ENCODE assay signal across 15 cellular contexts in genomic region chr20:4950841-4951240, GRCh38. TPM values are rescaled to one million over a fixed set of nuclear protein-coding genes. Genes with fewer than 3 reads are reported as not detected.
A peak's percentile ranks its signal among the peaks of the same experiment; 100 is the strongest.
DNase-seq lines count a peak whose midpoint lies in the region; ATAC-seq and TF ChIP-seq lines count a peak whose summit lies in the region.
"Had no signal": no experiment of that assay in that cellular context is flagged by ENCODE, and none has a peak within 500 bp of the region (broad histone marks: within the 10 kb centered on the region; RNA-seq: fewer than 3 reads in every experiment).

No MANE protein-coding gene starts in this region.

- H3K9ac ChIP-seq in SK-N-SH, result peak overlapping the region; percentile 24; the same call in 1 of the 2 replicates

- no peaks in the 10 kb centered on the region for H3K9me3 Mint-ChIP-seq in endothelial cell (ENCODE audit: unreplicated experiment)

- TF ChIP-seq RAD21 in SK-N-SH (IDR thresholded peaks at IDR 0.05; ENCODE audit: low read length), result no peak

- H3K27ac ChIP-seq in SK-N-SH (ENCODE audit: low read depth in 2 of 2, low read length in 1 of 2), result peak overlapping the region in 1 of 2 experiments; percentile 62; a peak in 2 of 4 replicates
- H3K27ac ChIP-seq in osteoblast (ENCODE audit: low read depth, low read length), result peak overlapping the region; percentile 49
- peak overlapping the region; percentile 23 to 73 (median 54) for H3K27ac ChIP-seq in tibial nerve
- H3K27ac ChIP-seq: 22Rv1, SK-N-MC had no signal

- H3K27me3 ChIP-seq in SK-N-SH (ENCODE audit: insufficient read depth), result no peaks in the 10 kb centered on the region
- no peaks in the 10 kb centered on the region for H3K27me3 ChIP-seq in osteoblast (ENCODE audit: insufficient read depth, low read length)
- no peaks in the 10 kb centered on the region for H3K27me3 ChIP-seq in tibial nerve
- H3K27me3 ChIP-seq: MG63 had no signal

- no peak for ATAC-seq in SK-N-SH treated with all-trans-retinoic acid at 6 μM for 48 hours
- ATAC-seq in GM19397 (IDR thresholded peaks at IDR 0.05; ENCODE audit: unreplicated experiment), result no peak
- no peak for ATAC-seq in HG03520 (IDR thresholded peaks at IDR 0.05; ENCODE audit: unreplicated experiment)
- ATAC-seq: stimulated activated naive CD8-positive, alpha-beta T cell treated with anti-CD3 and anti-CD28 coated beads, Interleukin-15, Interleukin-2, amounts not matched to agents 100 U/mL and 50 U/mL, for 24 hours had no signal

- H3K4me1 ChIP-seq in SK-N-SH (ENCODE audit: control insufficient read depth in 1 of 2, insufficient read depth in 2 of 2, low read depth in 1 of 2, low read length in 1 of 2), result peaks cover 2 to 5% of the 10 kb centered on the region in 2 experiments; a peak in 1 of 4 replicates
- peaks cover 15% of the 10 kb centered on the region for H3K4me1 ChIP-seq in osteoblast (ENCODE audit: insufficient read depth, low read length)
- peaks cover 3 to 50% (median 18%) of the 10 kb centered on the region in 4 donors for H3K4me1 ChIP-seq in tibial nerve

- POLR2A ChIA-PET in SK-N-SH (lab: Yijun Ruan, JAX), result no interaction called here

- H3K27ac Mint-ChIP-seq in endothelial cell (ENCODE audit: unreplicated experiment), result peak overlapping the region; percentile 94
- H3K27ac Mint-ChIP-seq: activated naive CD8-positive, alpha-beta T cell had no signal

- H3K9me3 ChIP-seq in SK-N-SH, result no peaks in the 10 kb centered on the region
- no peaks in the 10 kb centered on the region for H3K9me3 ChIP-seq in osteoblast (ENCODE audit: low read depth, low read length)
- H3K9me3 ChIP-seq in tibial nerve, result no peaks in the 10 kb centered on the region

- peaks cover 49% of the 10 kb centered on the region for H3K4me1 Mint-ChIP-seq in endothelial cell (ENCODE audit: unreplicated experiment)

- CTCF ChIA-PET in SK-N-SH (lab: Yijun Ruan, JAX), result interaction anchor here (0.9 to 2.7 kb wide), 7 partner anchors 18 to 218 kb away, joined by 3 to 12 read pairs (median 4); no protein-coding TSS in a partner anchor

- H2AFZ ChIP-seq in SK-N-SH (ENCODE audit: low read depth), result no peak overlapping the region
- peak overlapping the region; percentile 76 for H2AFZ ChIP-seq in osteoblast (ENCODE audit: low read length)

- H4K20me1 ChIP-seq in SK-N-SH (ENCODE audit: insufficient read depth), result no peaks in the 10 kb centered on the region
- H4K20me1 ChIP-seq in osteoblast (ENCODE audit: insufficient read depth, low read length), result peaks cover 10% of the 10 kb centered on the region

- peaks cover 5% of the 10 kb centered on the region for H3K36me3 Mint-ChIP-seq in endothelial cell (ENCODE audit: low read depth, unreplicated experiment)

- TF ChIP-seq EP300 in SK-N-SH (IDR thresholded peaks at IDR 0.05; ENCODE audit: borderline replicate concordance in 1 of 2, low read depth in 1 of 2, low read length in 1 of 2), result no peak
- no peak for TF ChIP-seq EP300 in tibial nerve (IDR thresholded peaks at IDR 0.05)

- H3K4me2 ChIP-seq in SK-N-SH, result peak overlapping the region; percentile 21; the same call in 1 of the 2 replicates
- peak overlapping the region; percentile 57 for H3K4me2 ChIP-seq in osteoblast (ENCODE audit: insufficient read depth, low read length)

- H3K4me3 ChIP-seq in SK-N-SH (ENCODE audit: low read depth in 2 of 2, low read length in 1 of 2) (no peak overlapping the region), osteoblast (ENCODE audit: insufficient read depth, low read length) (no peak overlapping the region), tibial nerve (no peak overlapping the region)
- H3K4me3 ChIP-seq: MG63, SK-N-MC had no signal

- DNase-seq in SK-N-SH (no peak), endothelial cell (ENCODE audit: low spot score) (no peak), osteoblast (ENCODE audit: insufficient read length, low spot score, missing footprints) (no peak), tibial nerve (ENCODE audit: low spot score in 2 of 2) (no peak), HCEC 1CT (no peak)
- DNase-seq: activated CD8-positive, alpha-beta memory T cell treated with anti-CD3 and anti-CD28 coated beads, Interleukin-2, amount 50 U/mL, for 48 hours; stimulated activated CD4-positive, alpha-beta T cell treated with anti-CD3 and anti-CD28 coated beads, Interleukin-4, amount 100 ng/mL, for 4 hours; stimulated activated naive CD8-positive, alpha-beta T cell treated with anti-CD3 and anti-CD28 coated beads, Interleukin-15, Interleukin-2, amounts not matched to agents 100 U/mL and 50 U/mL, for 24 hours had no signal

- no peaks in the 10 kb centered on the region for H3K27me3 Mint-ChIP-seq in endothelial cell (ENCODE audit: unreplicated experiment)
- H3K27me3 Mint-ChIP-seq: activated naive CD8-positive, alpha-beta T cell had no signal

- H3K36me3 ChIP-seq in SK-N-SH (replicated peaks in 1 of 2; ENCODE audit: control insufficient read depth in 1 of 2, insufficient read depth in 2 of 2, low read length in 1 of 2), result peaks cover 0 to 7% of the 10 kb centered on the region in 2 experiments
- H3K36me3 ChIP-seq in osteoblast (ENCODE audit: insufficient read depth, low read length), result no peaks in the 10 kb centered on the region
- H3K36me3 ChIP-seq in tibial nerve, result peaks cover 0 to 5% (median 0%) of the 10 kb centered on the region in 3 donors

- TF ChIP-seq CTCF in SK-N-SH (IDR thresholded peaks at IDR 0.05) (no peak), endothelial cell (IDR thresholded peaks at IDR 0.05; ENCODE audit: unreplicated experiment) (no peak), osteoblast (IDR thresholded peaks at IDR 0.05; ENCODE audit: extremely low read depth, low read depth, low read length) (no peak), tibial nerve (IDR thresholded peaks at IDR 0.05) (no peak)

- no peak overlapping the region for H3K4me3 Mint-ChIP-seq in endothelial cell (ENCODE audit: unreplicated experiment)
- H3K4me3 Mint-ChIP-seq: activated naive CD8-positive, alpha-beta T cell had no signal

- H3K79me2 ChIP-seq in SK-N-SH (ENCODE audit: insufficient read depth) (no peaks in the 10 kb centered on the region), osteoblast (ENCODE audit: insufficient read depth, low read length) (peaks cover 15% of the 10 kb centered on the region)

- no peaks in the 10 kb centered on the region for H3K9me2 ChIP-seq in SK-N-SH

- 99% methylated on average over 4 of the region's 4 CpGs for WGBS in SK-N-SH (ENCODE audit: low lambda C conversion rate)
- WGBS in tibial nerve, 2 donors, result 86 to 93% methylated on average over 4 of the region's 4 CpGs

- peaks cover 8% of the 10 kb centered on the region for H3F3A ChIP-seq in SK-N-SH (replicated peaks; ENCODE audit: insufficient read depth)

- TF ChIP-seq POLR2A in tibial nerve (IDR thresholded peaks at IDR 0.05), result no peak

TF ChIP-seq in SK-N-SH, 30 proteins besides CTCF, POLR2A, EP300 and RAD21 (continues in another document):
- TF ChIP-seq RFX5 (IDR thresholded peaks at IDR 0.05; ENCODE audit: low read length) (no peak), IRF3 (IDR thresholded peaks at IDR 0.05; ENCODE audit: low read depth, low read length) (no peak), EZH2phosphoT487 (IDR thresholded peaks at IDR 0.05; ENCODE audit: borderline replicate concordance, low read depth) (no peak), RCOR1 (IDR thresholded peaks at IDR 0.05; ENCODE audit: low read length) (no peak), MXI1 (IDR thresholded peaks at IDR 0.05; ENCODE audit: low read depth, low read length) (no peak), TAF1 (IDR thresholded peaks at IDR 0.05; ENCODE audit: borderline replicate concordance, low read depth, low read length) (no peak), TEAD4 (IDR thresholded peaks at IDR 0.05; ENCODE audit: borderline replicate concordance, insufficient read depth) (no peak)

TF ChIP-seq in SK-N-SH treated with all-trans-retinoic acid at 6 μM for 48 hours, 23 proteins besides CTCF, POLR2A, EP300 and RAD21 (continues in another document):
- TF ChIP-seq BACH2 (CRISPR knock-in tag; IDR thresholded peaks at IDR 0.05; ENCODE audit: borderline replicate concordance) (no peak), ZFP30 (CRISPR knock-in tag; IDR thresholded peaks at IDR 0.05) (no peak), ZFP3 (CRISPR knock-in tag; IDR thresholded peaks at IDR 0.05) (no peak), TCF4 (CRISPR knock-in tag; IDR thresholded peaks at IDR 0.05; ENCODE audit: borderline replicate concordance) (no peak), ISL1 (CRISPR knock-in tag; IDR thresholded peaks at IDR 0.05) (no peak), SNAI2 (CRISPR knock-in tag; IDR thresholded peaks at IDR 0.05) (no peak), TSHZ2 (CRISPR knock-in tag; IDR thresholded peaks at IDR 0.05) (no peak), ZNF8 (CRISPR knock-in tag; IDR thresholded peaks at IDR 0.05) (no peak), ZC3H10 (CRISPR knock-in tag; IDR thresholded peaks at IDR 0.05) (no peak), ZNF565 (CRISPR knock-in tag; conservative IDR thresholded peaks at IDR 0.05; ENCODE audit: low read depth) (no peak), ESRRG (CRISPR knock-in tag; IDR thresholded peaks at IDR 0.05) (no peak), PPARA (CRISPR knock-in tag; IDR thresholded peaks at IDR 0.05; ENCODE audit: borderline replicate concordance) (no peak)

RNA-seq across cellular contexts. Expression of gene SLC23A2, which starts 50.5 kb away (rescaled TPM):
- polyA plus RNA-seq in SK-N-SH (2012; rRNA removed), result 14.0 and 14.2 TPM in 2 replicates
- 11.1 and 13.5 TPM in 2 replicates for polyA plus RNA-seq in SK-N-SH (2012; cell fraction: cytosol; rRNA removed)
- polyA plus RNA-seq in SK-N-SH (2012; cell fraction: nucleus; rRNA removed), result 21.5 and 25.3 TPM in 2 replicates
- 71.3 TPM for total RNA-seq in endothelial cell (ENCODE audit: unreplicated experiment)
- 17.7 and 20.6 TPM in 2 replicates for total RNA-seq in osteoblast
- 10 to 100 TPM; 30.6 to 48.5 (median 40.6) TPM for total RNA-seq in tibial nerve
